In the genomic region with DNA sequence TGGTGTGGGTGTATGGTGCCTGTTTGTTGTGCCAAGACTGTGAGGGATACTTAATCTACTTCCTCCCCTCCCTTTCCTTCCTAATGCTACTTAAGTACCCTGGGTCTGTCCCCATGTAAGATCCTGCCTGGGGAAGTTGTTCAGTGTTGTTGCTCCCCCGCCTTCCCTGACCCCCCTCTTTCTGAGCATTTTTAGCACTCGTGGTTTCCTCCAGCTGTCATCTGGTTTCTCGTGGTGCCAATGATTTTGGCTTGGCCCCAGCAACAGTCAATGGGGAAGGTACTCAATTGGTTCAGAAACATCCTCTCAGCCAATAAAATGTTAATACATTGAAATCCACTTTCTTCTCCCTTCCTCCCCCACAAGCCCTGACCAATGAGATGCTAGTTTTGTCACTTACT, we compare ENCODE assay signal across 8 cellular contexts. TPM values are rescaled to one million over a fixed set of nuclear protein-coding genes. Genes with fewer than 3 reads are reported as not detected.
A peak's percentile ranks its signal among the peaks of the same experiment; 100 is the strongest.
DNase-seq lines count a peak whose midpoint lies in the region; ATAC-seq and TF ChIP-seq lines count a peak whose summit lies in the region.

No MANE protein-coding gene starts in this region.

- H3K9me3 Mint-ChIP-seq in activated naive CD4-positive, alpha-beta T cell treated with anti-CD3 and anti-CD28 coated beads, Interleukin-2, amount 10 ng/mL, durations not matched to agents 7 days and 5 days = no peaks in the 10 kb centered on the region

- peaks cover 81% of the 10 kb centered on the region for H3K4me1 Mint-ChIP-seq in activated naive CD4-positive, alpha-beta T cell treated with anti-CD3 and anti-CD28 coated beads, Interleukin-2, amount 10 ng/mL, durations not matched to agents 7 days and 5 days

- H3K36me3 Mint-ChIP-seq in activated naive CD4-positive, alpha-beta T cell treated with anti-CD3 and anti-CD28 coated beads, Interleukin-2, amount 10 ng/mL, durations not matched to agents 7 days and 5 days = peaks cover 14% of the 10 kb centered on the region

- peak overlapping the region; percentile 98 for H3K27ac Mint-ChIP-seq in activated naive CD4-positive, alpha-beta T cell treated with anti-CD3 and anti-CD28 coated beads, Interleukin-2, amount 10 ng/mL, durations not matched to agents 7 days and 5 days

- no peaks in the 10 kb centered on the region for H3K27me3 ChIP-seq in right atrium auricular region
- H3K27me3 ChIP-seq in prostate gland (replicated peaks; ENCODE audit: insufficient read depth) = no peaks in the 10 kb centered on the region

- ATAC-seq in GM19025 (IDR thresholded peaks at IDR 0.05; ENCODE audit: low read depth, unreplicated experiment) (peak; percentile 61), HG03159 (IDR thresholded peaks at IDR 0.05; ENCODE audit: unreplicated experiment) (peak; percentile 52)

- H3K36me3 ChIP-seq in right atrium auricular region (no peaks in the 10 kb centered on the region), prostate gland (no peaks in the 10 kb centered on the region)

- peak overlapping the region; percentile 59 for H3K4me3 Mint-ChIP-seq in activated naive CD4-positive, alpha-beta T cell treated with anti-CD3 and anti-CD28 coated beads, Interleukin-2, amount 10 ng/mL, durations not matched to agents 7 days and 5 days

- no peak for TF ChIP-seq POLR2A in prostate gland (IDR thresholded peaks at IDR 0.05)

- DNase-seq in AG08395 (ENCODE audit: low spot score) (peak; percentile 83), RPMI8226 (peak; percentile 97), right atrium auricular region (ENCODE audit: low spot score) (peak; percentile 89), prostate gland (ENCODE audit: low spot score) (no peak)
- peak; percentile 91 for DNase-seq in activated naive CD4-positive, alpha-beta T cell treated with anti-CD3 and anti-CD28 coated beads, Interleukin-2, amount 10 ng/mL, durations not matched to agents 7 days and 5 days
- DNase-seq in stimulated activated CD4-positive, alpha-beta T cell treated with anti-CD3 and anti-CD28 coated beads, Interleukin-4, amount 100 ng/mL, for 24 hours = peak; percentile 75

- CTCF ChIA-PET in activated naive CD4-positive, alpha-beta T cell treated with anti-CD3 and anti-CD28 coated beads, Interleukin-2, amount 10 ng/mL, durations not matched to agents 7 days and 5 days (lab: Charles Lee) = interaction anchor here (1.8 to 2.1 kb wide), 2 partner anchors 12 to 20 kb away, joined by 5 to 11 read pairs; a partner anchor contains a TSS

- no peaks in the 10 kb centered on the region for H3K27me3 Mint-ChIP-seq in activated naive CD4-positive, alpha-beta T cell treated with anti-CD3 and anti-CD28 coated beads, Interleukin-2, amount 10 ng/mL, durations not matched to agents 7 days and 5 days

- H3K4me1 ChIP-seq in right atrium auricular region (peaks cover 0 to 24% of the 10 kb centered on the region in 2 donors), prostate gland (replicated peaks) (no peaks in the 10 kb centered on the region)

- intact Hi-C loops in prostate gland (cut with DNase I) = no loop called here

- H3K4me3 ChIP-seq in right atrium auricular region (no peak overlapping the region), prostate gland (no peak overlapping the region)

- H3K9me3 ChIP-seq in right atrium auricular region (no peaks in the 10 kb centered on the region), prostate gland (no peaks in the 10 kb centered on the region)

- 13% methylated on average over 3 of the region's 3 CpGs for WGBS in prostate gland

- H3K27ac ChIP-seq in right atrium auricular region (peak overlapping the region; percentile 61 to 76), prostate gland (no peak overlapping the region)

- TF ChIP-seq CTCF in right atrium auricular region (IDR thresholded peaks at IDR 0.05) (no peak), prostate gland (IDR thresholded peaks at IDR 0.05) (no peak)

RNA-seq across cellular contexts. Expression of a gene that starts 8.0 kb away (rescaled TPM):
- 10 to 100 TPM; 24.3 to 32.7 TPM for total RNA-seq in right atrium auricular region
- 10 to 100 TPM; 38.2 to 68.7 TPM for total RNA-seq in prostate gland

RNA-seq across cellular contexts. Expression of a gene that starts 13.6 kb away (rescaled TPM):
- 10 to 100 TPM; 12.6 to 19.5 TPM for total RNA-seq in right atrium auricular region
- 1 to 10 TPM in 1 of 2 donors, under 1 TPM in 1; 0.55 to 3.4 TPM for total RNA-seq in prostate gland

RNA-seq across cellular contexts. Expression of a gene that starts 16.9 kb away (rescaled TPM):
- total RNA-seq in right atrium auricular region (100 to 1,000 TPM; 148 to 311 TPM), prostate gland (100 to 1,000 TPM; 108 to 111 TPM)

RNA-seq across cellular contexts. Expression of a gene that starts 19.1 kb away (rescaled TPM):
- total RNA-seq in right atrium auricular region (1 to 10 TPM; 8.3 to 9.6 TPM), prostate gland (10 to 100 TPM; 13.8 to 42.6 TPM)

RNA-seq across cellular contexts. Expression of a gene that starts 26.0 kb away (rescaled TPM):
- total RNA-seq in right atrium auricular region (10 to 100 TPM; 13.5 to 14.4 TPM), prostate gland (10 to 100 TPM; 28.1 to 32.1 TPM)

Comparison
In these comparisons a context has a peak if more than half of its experiments do, and no peak if none do; other contexts are left out.
1. H3K27ac ChIP-seq: peak in right atrium auricular region (2 of 2); none in prostate gland (0 of 2).